9 cellular contexts compared by ENCODE assay signal in the genomic region with DNA sequence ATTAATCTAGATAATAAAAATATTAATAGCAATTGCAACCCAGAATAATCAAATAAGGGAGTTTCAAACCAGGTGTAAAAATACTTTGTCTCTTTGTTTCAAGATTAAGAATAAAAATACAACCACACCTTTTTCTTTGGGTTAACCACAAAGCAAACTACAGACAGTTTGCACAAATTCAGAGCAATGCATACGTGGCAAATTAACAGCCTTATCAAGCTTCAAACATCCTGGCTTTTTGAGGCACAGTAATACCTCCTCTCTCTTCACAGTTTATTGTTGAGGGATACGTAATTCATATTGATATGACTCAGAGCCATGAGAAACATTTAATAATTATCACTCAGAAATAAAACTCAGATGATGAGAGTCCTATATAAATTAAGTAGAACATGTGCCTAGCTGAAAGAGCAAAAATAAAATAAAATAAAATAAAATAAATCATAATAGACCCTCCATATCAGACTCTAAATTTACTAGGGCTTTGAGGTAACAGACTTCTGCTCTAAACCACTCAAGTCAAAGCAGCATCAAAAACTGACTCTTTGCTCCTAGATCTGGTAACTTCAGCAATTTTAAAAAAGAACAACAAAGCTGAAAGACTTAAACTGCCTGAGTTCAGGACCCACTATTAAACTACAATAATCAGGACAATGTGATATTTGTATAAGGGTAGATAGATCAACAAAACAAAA. TPM values are rescaled to one million over a fixed set of nuclear protein-coding genes. Genes with fewer than 3 reads are reported as not detected.
DNase-seq lines count a peak whose midpoint lies in the region; ATAC-seq and TF ChIP-seq lines count a peak whose summit lies in the region.
"Had no signal": no experiment of that assay in that cellular context is flagged by ENCODE, and none has a peak within 500 bp of the region (broad histone marks: within the 10 kb centered on the region; RNA-seq: fewer than 3 reads in every experiment).

No MANE protein-coding gene starts in this region.

- H3K9me3 ChIP-seq in right atrium auricular region: no peaks in the 10 kb centered on the region
- H3K9me3 ChIP-seq: gastroesophageal sphincter had no signal

- peaks cover 40% of the 10 kb centered on the region for H3K36me3 Mint-ChIP-seq in activated CD4-positive, alpha-beta memory T cell treated with anti-CD3 and anti-CD28 coated beads, Interleukin-2, amount 10 ng/mL, durations not matched to agents 7 days and 5 days (ENCODE audit: low read depth)
- H3K36me3 Mint-ChIP-seq in Calu3 (ENCODE audit: insufficient read depth, unreplicated experiment): peaks cover 5% of the 10 kb centered on the region

- intact Hi-C loops in Calu3 (cut with micrococcal nuclease; ENCODE audit: unreplicated experiment): no loop called here

- no peaks in the 10 kb centered on the region for H3K9me3 Mint-ChIP-seq in activated CD4-positive, alpha-beta memory T cell treated with anti-CD3 and anti-CD28 coated beads, Interleukin-2, amount 10 ng/mL, durations not matched to agents 7 days and 5 days
- H3K9me3 Mint-ChIP-seq in Calu3 (ENCODE audit: low read depth, unreplicated experiment): no peaks in the 10 kb centered on the region

- BruUV-seq in Calu3 (replicated peaks; lab: Mats Ljungman, UMichigan): no TSS peak

- peak; percentile 27 for DNase-seq in A172 (ENCODE audit: low spot score)
- no peak for DNase-seq in activated CD4-positive, alpha-beta memory T cell treated with anti-CD3 and anti-CD28 coated beads, Interleukin-2, amount 10 ng/mL, durations not matched to agents 7 days and 5 days
- no peak for DNase-seq in DMS53 treated with DMSO at 0.1 percent for 48 hours (lab: John Stamatoyannopoulos, UW; ENCODE audit: unreplicated experiment)
- no peak for DNase-seq in Calu3
- no peak for DNase-seq in NCI-H1436 (lab: John Stamatoyannopoulos, UW)
- DNase-seq in right atrium auricular region (ENCODE audit: low spot score): no peak

- no peak overlapping the region for H3K27ac ChIP-seq in right atrium auricular region
- H3K27ac ChIP-seq: gastroesophageal sphincter had no signal

- H3K27me3 Mint-ChIP-seq in activated CD4-positive, alpha-beta memory T cell treated with anti-CD3 and anti-CD28 coated beads, Interleukin-2, amount 10 ng/mL, durations not matched to agents 7 days and 5 days: no peaks in the 10 kb centered on the region
- H3K27me3 Mint-ChIP-seq in Calu3 (ENCODE audit: unreplicated experiment): no peaks in the 10 kb centered on the region

- no peaks in the 10 kb centered on the region for H3K36me3 ChIP-seq in right atrium auricular region
- H3K36me3 ChIP-seq: gastroesophageal sphincter had no signal

- H3K4me1 Mint-ChIP-seq in activated CD4-positive, alpha-beta memory T cell treated with anti-CD3 and anti-CD28 coated beads, Interleukin-2, amount 10 ng/mL, durations not matched to agents 7 days and 5 days: peaks cover 66% of the 10 kb centered on the region
- H3K4me1 Mint-ChIP-seq in Calu3 (ENCODE audit: low read depth, unreplicated experiment): no peaks in the 10 kb centered on the region

- ATAC-seq in GM18909 (IDR thresholded peaks at IDR 0.05; ENCODE audit: poor library complexity, unreplicated experiment) (peak; percentile 54), HG03060 (IDR thresholded peaks at IDR 0.05; ENCODE audit: low read depth, unreplicated experiment) (peak; percentile 43)
- ATAC-seq: gastroesophageal sphincter had no signal

- no peak overlapping the region for H3K4me3 Mint-ChIP-seq in activated CD4-positive, alpha-beta memory T cell treated with anti-CD3 and anti-CD28 coated beads, Interleukin-2, amount 10 ng/mL, durations not matched to agents 7 days and 5 days
- H3K4me3 Mint-ChIP-seq in Calu3 (ENCODE audit: low read depth, unreplicated experiment): no peak overlapping the region

- CTCF ChIA-PET in activated CD4-positive, alpha-beta memory T cell treated with anti-CD3 and anti-CD28 coated beads, Interleukin-2, amount 10 ng/mL, durations not matched to agents 7 days and 5 days (lab: Charles Lee): interaction anchor here (1.0 to 1.4 kb wide), 3 partner anchors 10 to 240 kb away, joined by 3 to 4 read pairs (median 3); no protein-coding TSS in a partner anchor
- CTCF ChIA-PET in Calu3 (lab: Charles Lee): interaction anchor here (0.6 kb wide), 1 partner anchor 635 kb away, joined by 3 read pairs; no protein-coding TSS in a partner anchor

- H3K4me3 ChIP-seq in right atrium auricular region: no peak overlapping the region
- H3K4me3 ChIP-seq: gastroesophageal sphincter had no signal

- no peak for TF ChIP-seq CTCF in Calu3 (IDR thresholded peaks at IDR 0.05; ENCODE audit: unreplicated experiment)
- TF ChIP-seq CTCF in right atrium auricular region (IDR thresholded peaks at IDR 0.05): no peak

- H3K27ac Mint-ChIP-seq in activated CD4-positive, alpha-beta memory T cell treated with anti-CD3 and anti-CD28 coated beads, Interleukin-2, amount 10 ng/mL, durations not matched to agents 7 days and 5 days: peak overlapping the region; percentile 84
- no peak overlapping the region for H3K27ac Mint-ChIP-seq in Calu3 (ENCODE audit: unreplicated experiment)

- H3K4me1 ChIP-seq in right atrium auricular region: peaks cover 0 to 12% of the 10 kb centered on the region in 2 donors

- POLR2A ChIA-PET in activated CD4-positive, alpha-beta memory T cell treated with anti-CD3 and anti-CD28 coated beads, Interleukin-2, amount 10 ng/mL, durations not matched to agents 7 days and 5 days (lab: Charles Lee): interaction anchor here (1.3 to 4.9 kb wide), 4 partner anchors 11 to 414 kb away, joined by 5 to 126 read pairs (median 9); a partner anchor contains a TSS

- no peaks in the 10 kb centered on the region for H3K27me3 ChIP-seq in right atrium auricular region
- H3K27me3 ChIP-seq: gastroesophageal sphincter had no signal

RNA-seq across cellular contexts. Expression of a gene that starts 11.4 kb away (rescaled TPM):
- total RNA-seq in A172 (2014; rRNA removed; shearing (Covaris generic)): 41.6 and 50.0 TPM in 2 replicates
- total RNA-seq in activated CD4-positive, alpha-beta memory T cell treated with anti-CD3 and anti-CD28 coated beads, Interleukin-2, amount 10 ng/mL, durations not matched to agents 7 days and 5 days: 10 to 100 TPM; 39.3 to 42.9 TPM
- total RNA-seq in Calu3 (2022): 41.9 and 44.5 TPM in 2 replicates
- total RNA-seq in right atrium auricular region: 10 to 100 TPM; 18.1 to 30.0 TPM
